Comparison of ENCODE assay signal across 32 cellular contexts in genomic region chr1:89104147-89104546, GRCh38. TPM values are rescaled to one million over a fixed set of nuclear protein-coding genes. Genes with fewer than 3 reads are reported as not detected.
DNase-seq lines count a peak whose midpoint lies in the region; ATAC-seq, FAIRE-seq and TF ChIP-seq lines count a peak whose summit lies in the region.
"Had no signal": no experiment of that assay in that cellular context is flagged by ENCODE, and none has a peak within 500 bp of the region (broad histone marks: within the 10 kb centered on the region; RNA-seq: fewer than 3 reads in every experiment).

No MANE protein-coding gene starts in this region.

- H3K4me1 ChIP-seq in keratinocyte (ENCODE audit: control insufficient read depth, extremely low read depth, insufficient read depth, low read length), result no peaks in the 10 kb centered on the region
- H3K4me1 ChIP-seq: esophagus muscularis mucosa, gastroesophageal sphincter, sigmoid colon, thyroid gland had no signal

- no peak overlapping the region for H3K4me3 Mint-ChIP-seq in activated CD4-positive, alpha-beta T cell treated with anti-CD3 and anti-CD28 coated beads, Interleukin-2, amount 10 ng/mL, durations not matched to agents 24 days and 14 days
- no peak overlapping the region for H3K4me3 Mint-ChIP-seq in activated naive CD8-positive, alpha-beta T cell treated with anti-CD3 and anti-CD28 coated beads, Interleukin-2, amount 50 U/mL, for 24 hours
- H3K4me3 Mint-ChIP-seq: activated B cell treated with CpG ODN at 0.5 μM for 24 hours; CD8-positive, alpha-beta memory T cell; stimulated activated naive CD8-positive, alpha-beta T cell treated with anti-CD3 and anti-CD28 coated beads, Interleukin-15, amount 100 ng/mL, for 72 hours had no signal

- H3K27ac ChIP-seq in keratinocyte (ENCODE audit: control insufficient read depth, insufficient read depth, low read length), result no peak overlapping the region
- H3K27ac ChIP-seq: cardiac muscle cell, esophagus muscularis mucosa, gastroesophageal sphincter, sigmoid colon, thyroid gland had no signal

- peaks cover 77% of the 10 kb centered on the region for H3K36me3 Mint-ChIP-seq in activated CD4-positive, alpha-beta T cell treated with anti-CD3 and anti-CD28 coated beads, Interleukin-2, amount 10 ng/mL, durations not matched to agents 24 days and 14 days (ENCODE audit: low read depth)
- peaks cover 58% of the 10 kb centered on the region for H3K36me3 Mint-ChIP-seq in activated naive CD8-positive, alpha-beta T cell treated with anti-CD3 and anti-CD28 coated beads, Interleukin-2, amount 50 U/mL, for 24 hours (ENCODE audit: low read depth)

- H3K9me3 Mint-ChIP-seq in activated CD4-positive, alpha-beta T cell treated with anti-CD3 and anti-CD28 coated beads, Interleukin-2, amount 10 ng/mL, durations not matched to agents 24 days and 14 days, result peaks cover 3% of the 10 kb centered on the region
- H3K9me3 Mint-ChIP-seq in activated naive CD8-positive, alpha-beta T cell treated with anti-CD3 and anti-CD28 coated beads, Interleukin-2, amount 50 U/mL, for 24 hours, result peaks cover 21% of the 10 kb centered on the region
- H3K9me3 Mint-ChIP-seq: activated B cell treated with CpG ODN at 0.5 μM for 24 hours had no signal

- ATAC-seq in activated naive CD8-positive, alpha-beta T cell treated with anti-CD3 and anti-CD28 coated beads, Interleukin-2, amount 50 U/mL, for 24 hours, result no peak
- ATAC-seq in HG03139 (IDR thresholded peaks at IDR 0.05; ENCODE audit: unreplicated experiment), result no peak
- ATAC-seq: gastroesophageal sphincter; Right ventricle myocardium inferior; stimulated activated naive CD8-positive, alpha-beta T cell treated with anti-CD3 and anti-CD28 coated beads, Interleukin-15, amount 100 ng/mL, for 72 hours had no signal

- no peaks in the 10 kb centered on the region for H4K20me1 ChIP-seq in keratinocyte (ENCODE audit: control insufficient read depth, extremely low read depth, insufficient read depth, low read length)

- no peaks in the 10 kb centered on the region for H3K36me3 ChIP-seq in keratinocyte (ENCODE audit: control insufficient read depth in 2 of 2, extremely low read depth in 1 of 2, insufficient read depth in 2 of 2, low read length in 2 of 2)
- H3K36me3 ChIP-seq: cardiac muscle cell had no signal

- no peaks in the 10 kb centered on the region for H3K27me3 Mint-ChIP-seq in activated CD4-positive, alpha-beta T cell treated with anti-CD3 and anti-CD28 coated beads, Interleukin-2, amount 10 ng/mL, durations not matched to agents 24 days and 14 days
- no peaks in the 10 kb centered on the region for H3K27me3 Mint-ChIP-seq in activated naive CD8-positive, alpha-beta T cell treated with anti-CD3 and anti-CD28 coated beads, Interleukin-2, amount 50 U/mL, for 24 hours
- H3K27me3 Mint-ChIP-seq: CD8-positive, alpha-beta memory T cell; progenitor cell of endocrine pancreas; stimulated activated naive CD8-positive, alpha-beta T cell treated with anti-CD3 and anti-CD28 coated beads, Interleukin-15, amount 100 ng/mL, for 72 hours had no signal

- intact Hi-C loops in activated CD4-positive, alpha-beta T cell treated with anti-CD3 and anti-CD28 coated beads, Interleukin-2, amount 10 ng/mL, durations not matched to agents 24 days and 14 days (cut with micrococcal nuclease), result no loop called here

- H3K79me2 ChIP-seq in keratinocyte (ENCODE audit: control insufficient read depth, insufficient read depth, low read length), result no peaks in the 10 kb centered on the region

- peak; percentile 59 for FAIRE-seq in keratinocyte (lab: Jason Lieb, UNC)

- H3K4me2 ChIP-seq in keratinocyte (ENCODE audit: control insufficient read depth, extremely low read depth, insufficient read depth, low read depth, low read length), result no peak overlapping the region

- H3K4me1 Mint-ChIP-seq in activated CD4-positive, alpha-beta T cell treated with anti-CD3 and anti-CD28 coated beads, Interleukin-2, amount 10 ng/mL, durations not matched to agents 24 days and 14 days, result peaks cover 10% of the 10 kb centered on the region
- H3K4me1 Mint-ChIP-seq in activated naive CD8-positive, alpha-beta T cell treated with anti-CD3 and anti-CD28 coated beads, Interleukin-2, amount 50 U/mL, for 24 hours, result peaks cover 5% of the 10 kb centered on the region
- H3K4me1 Mint-ChIP-seq: activated B cell treated with CpG ODN at 0.5 μM for 24 hours; stimulated activated naive CD8-positive, alpha-beta T cell treated with anti-CD3 and anti-CD28 coated beads, Interleukin-15, amount 100 ng/mL, for 72 hours had no signal

- dilution Hi-C loops in keratinocyte (cut with MboI; ENCODE audit: extremely low pct_ligation_motif_present, low sequenced_read_pairs), result no loop called here

- H3K27me3 ChIP-seq in keratinocyte (ENCODE audit: control insufficient read depth, extremely low read depth, insufficient read depth, low read length), result no peaks in the 10 kb centered on the region
- H3K27me3 ChIP-seq: cardiac muscle cell, esophagus muscularis mucosa, gastroesophageal sphincter, neutrophil, sigmoid colon, thyroid gland had no signal

- no peak overlapping the region for H3K4me3 ChIP-seq in keratinocyte (ENCODE audit: control insufficient read depth in 2 of 3, extremely low read depth in 1 of 3, insufficient read depth in 2 of 3, low read depth in 1 of 3, low read length in 3 of 3)
- H3K4me3 ChIP-seq: cardiac muscle cell, esophagus muscularis mucosa, gastroesophageal sphincter, sigmoid colon, thyroid gland had no signal

- DNase-seq in activated CD4-positive, alpha-beta T cell treated with anti-CD3 and anti-CD28 coated beads, Interleukin-2, amount 10 ng/mL, durations not matched to agents 24 days and 14 days, result no peak
- DNase-seq in activated CD4-positive, alpha-beta T cell treated with anti-CD3 and anti-CD28 coated beads for 48 hours, result no peak
- peak; percentile 15 for DNase-seq in EL
- no peak for DNase-seq in activated naive CD8-positive, alpha-beta T cell treated with anti-CD3 and anti-CD28 coated beads, Interleukin-2, amount 50 U/mL, for 24 hours
- DNase-seq in keratinocyte (ENCODE audit: low read depth, low spot score), result no peak
- DNase-seq in germinal center (ENCODE audit: low spot score), result no peak
- DNase-seq in stimulated activated naive CD4-positive, alpha-beta T cell treated with Interleukin-2 at 50 U/mL for 16 hours (lab: John Stamatoyannopoulos, UW), result no peak
- DNase-seq: 8988T; activated B cell treated with CpG ODN at 0.5 μM for 24 hours; activated CD8-positive, alpha-beta memory T cell treated with anti-CD3 and anti-CD28 coated beads for 24 hours; amygdala; CD8-positive, alpha-beta memory T cell; cortex of kidney; DMS53; GOT3; KBM-7; MM.1S; NCI-H1436; NCI-H446 treated with DMSO at 0.1 percent for 48 hours; OCI-M1; sigmoid colon; stimulated activated CD4-positive, alpha-beta T cell treated with anti-CD3 and anti-CD28 coated beads, Interleukin-15, amount 100 ng/mL, for 24 hours; stimulated activated naive CD8-positive, alpha-beta T cell treated with anti-CD3 and anti-CD28 coated beads, Interleukin-15, amount 100 ng/mL, for 72 hours; T-helper 9 cell; thyroid gland had no signal

- H3K9ac ChIP-seq in keratinocyte (ENCODE audit: control insufficient read depth, extremely low read depth, insufficient read depth, low read length), result no peak overlapping the region

- H3K9me1 ChIP-seq in keratinocyte (ENCODE audit: control insufficient read depth, extremely low read depth, insufficient read depth, low read length), result no peaks in the 10 kb centered on the region

- H3K9me3 ChIP-seq in keratinocyte (ENCODE audit: control insufficient read depth, low read depth, low read length), result no peaks in the 10 kb centered on the region
- H3K9me3 ChIP-seq: esophagus muscularis mucosa, gastroesophageal sphincter, sigmoid colon, thyroid gland had no signal

- H2AFZ ChIP-seq in keratinocyte (ENCODE audit: control insufficient read depth, low read length), result no peak overlapping the region

- TF ChIP-seq CTCF in keratinocyte (optimal IDR thresholded peaks at IDR 0.05 in 1 of 3, IDR thresholded peaks at IDR 0.05 in 1 of 3, conservative IDR thresholded peaks at IDR 0.05 in 1 of 3; ENCODE audit: extremely low read depth in 1 of 3, insufficient read depth in 2 of 3, low read length in 3 of 3), result no peak

- H3K27ac Mint-ChIP-seq in activated CD4-positive, alpha-beta T cell treated with anti-CD3 and anti-CD28 coated beads, Interleukin-2, amount 10 ng/mL, durations not matched to agents 24 days and 14 days, result peak overlapping the region; percentile 70
- peak overlapping the region; percentile 40 for H3K27ac Mint-ChIP-seq in activated naive CD8-positive, alpha-beta T cell treated with anti-CD3 and anti-CD28 coated beads, Interleukin-2, amount 50 U/mL, for 24 hours
- H3K27ac Mint-ChIP-seq: activated B cell treated with CpG ODN at 0.5 μM for 24 hours, progenitor cell of endocrine pancreas had no signal

RNA-seq across cellular contexts. Expression of gene GBP2, which starts 21.8 kb away (rescaled TPM):
- 168 and 169 TPM in 2 replicates for total RNA-seq in activated CD4-positive, alpha-beta T cell treated with anti-CD3 and anti-CD28 coated beads, Interleukin-2, amount 10 ng/mL, durations not matched to agents 24 days and 14 days
- 0.26 to 0.95 TPM (median 0.43 TPM) in 3 replicates for polyA plus RNA-seq in keratinocyte
- 2.8 TPM for polyA plus RNA-seq in keratinocyte (2011; ENCODE audit: low read depth)
- 0.48 and 0.74 TPM in 2 replicates for polyA plus RNA-seq in keratinocyte (2011; cell fraction: cytosol; rRNA removed)
- 1.0 and 1.1 TPM in 2 replicates for polyA plus RNA-seq in keratinocyte (2011; cell fraction: nucleus; rRNA removed)
- 0.14 and 0.75 TPM in 2 replicates for polyA plus RNA-seq in keratinocyte (2012; ENCODE audit: low replicate concordance)
- polyA minus RNA-seq in keratinocyte, result 0.58 to 0.89 TPM in 2 of 3 replicates, not detected in the other
- not detected for polyA minus RNA-seq in keratinocyte (2011; cell fraction: cytosol; rRNA and poly(A)+ RNA removed)
- polyA minus RNA-seq in keratinocyte (2011; cell fraction: nucleus; rRNA and poly(A)+ RNA removed), result 0.32 and 0.93 TPM in 2 replicates

RNA-seq across cellular contexts. Expression of gene GBP1, which starts 39.1 kb away (rescaled TPM):
- 36.9 and 38.3 TPM in 2 replicates for total RNA-seq in activated CD4-positive, alpha-beta T cell treated with anti-CD3 and anti-CD28 coated beads, Interleukin-2, amount 10 ng/mL, durations not matched to agents 24 days and 14 days
- 12.0 to 36.5 TPM (median 22.7 TPM) in 3 replicates for polyA plus RNA-seq in keratinocyte
- 8.0 TPM for polyA plus RNA-seq in keratinocyte (2011; ENCODE audit: low read depth)
- polyA plus RNA-seq in keratinocyte (2011; cell fraction: cytosol; rRNA removed), result 10.4 and 16.0 TPM in 2 replicates
- 35.7 and 37.4 TPM in 2 replicates for polyA plus RNA-seq in keratinocyte (2011; cell fraction: nucleus; rRNA removed)
- 3.3 and 10.7 TPM in 2 replicates for polyA plus RNA-seq in keratinocyte (2012; ENCODE audit: low replicate concordance)
- polyA minus RNA-seq in keratinocyte, result 6.1 to 52.6 TPM (median 37.0 TPM) in 3 replicates
- 15.5 TPM for polyA minus RNA-seq in keratinocyte (2011; cell fraction: cytosol; rRNA and poly(A)+ RNA removed)
- polyA minus RNA-seq in keratinocyte (2011; cell fraction: nucleus; rRNA and poly(A)+ RNA removed), result 19.3 and 41.7 TPM in 2 replicates
- total RNA-seq: progenitor cell of endocrine pancreas had no signal
